10 cellular contexts compared by ENCODE assay signal in the genomic region with DNA sequence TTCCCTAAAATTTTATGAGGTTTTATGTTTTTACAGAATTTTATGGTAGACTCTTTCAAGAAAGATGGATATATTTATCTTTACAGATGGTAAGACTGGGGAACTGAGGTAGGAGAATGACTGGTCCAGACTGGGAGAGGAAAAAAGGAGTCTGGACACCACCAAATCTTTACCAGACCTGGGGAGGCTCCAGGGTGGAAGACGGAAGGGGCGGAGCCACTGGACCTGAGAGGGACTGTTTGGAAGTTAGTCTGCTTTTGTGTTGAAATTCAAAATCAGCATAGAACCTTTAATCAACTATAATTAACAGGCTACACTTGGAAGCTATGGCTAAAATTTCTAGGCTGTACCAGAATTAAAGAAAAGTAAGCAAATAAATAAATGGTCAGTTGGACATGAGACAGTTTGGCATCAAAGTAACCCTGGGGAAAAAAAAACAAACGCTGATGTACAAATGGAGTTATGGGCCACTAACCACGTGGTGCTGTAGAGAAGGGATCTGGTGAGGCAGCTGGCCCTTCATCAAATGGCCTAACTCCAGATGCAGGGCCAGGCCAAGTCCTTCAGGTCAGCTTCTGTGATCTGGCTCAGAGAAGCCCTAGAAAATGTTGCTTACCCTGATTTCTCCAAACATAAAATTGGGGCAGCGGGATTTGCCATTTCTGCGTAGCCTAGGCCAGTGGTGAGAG.
DNase-seq lines count a peak whose midpoint lies in the region; ATAC-seq and TF ChIP-seq lines count a peak whose summit lies in the region.
"Had no signal": no experiment of that assay in that cellular context is flagged by ENCODE, and none has a peak within 500 bp of the region (broad histone marks: within the 10 kb centered on the region; RNA-seq: fewer than 3 reads in every experiment).

No MANE protein-coding gene starts in this region.

- H3K27me3 ChIP-seq in adipocyte (replicated peaks; ENCODE audit: control insufficient read depth, insufficient read depth, low read length): no peaks in the 10 kb centered on the region
- H3K27me3 ChIP-seq in left ventricle myocardium inferior (ENCODE audit: low read depth): no peaks in the 10 kb centered on the region

- DNase-seq in adipocyte (ENCODE audit: low read depth) (no peak), left ventricle myocardium inferior (peak; percentile 81), posterior vena cava (ENCODE audit: low spot score) (peak; percentile 84), amniotic stem cell (lab: John Stamatoyannopoulos, UW) (no peak), ACHN (no peak), DMS53 treated with DMSO at 0.1 percent for 48 hours (lab: John Stamatoyannopoulos, UW; ENCODE audit: unreplicated experiment) (no peak)
- DNase-seq: NCI-H2081, OCI-M1 had no signal

- H3K27ac ChIP-seq in C4-2B (peak overlapping the region; percentile 49), left ventricle myocardium inferior (replicated peaks) (peak overlapping the region; percentile 31)

- no peak for ATAC-seq in HG02970 (IDR thresholded peaks at IDR 0.05; ENCODE audit: low FRiP score, unreplicated experiment)

- H3K9ac ChIP-seq in adipocyte (ENCODE audit: low read length): peak overlapping the region; percentile 1

- peaks cover 17% of the 10 kb centered on the region for H3K4me1 ChIP-seq in adipocyte (ENCODE audit: control insufficient read depth, insufficient read depth, low read length)
- peaks cover 16% of the 10 kb centered on the region for H3K4me1 ChIP-seq in left ventricle myocardium inferior

- H3K36me3 ChIP-seq in adipocyte (ENCODE audit: control insufficient read depth, insufficient read depth, low read length, severe bottlenecking) (no peaks in the 10 kb centered on the region), left ventricle myocardium inferior (no peaks in the 10 kb centered on the region)

- in situ Hi-C loops in ACHN (cut with HindIII; ENCODE audit: low pct_ligation_motif_present, low pct_unique_long_range_greater_than_20kb, low sequenced_read_pairs): no loop called here

- TF ChIP-seq CTCF in C4-2B (conservative IDR thresholded peaks at IDR 0.05) (no peak), left ventricle myocardium inferior (IDR thresholded peaks at IDR 0.05; ENCODE audit: borderline replicate concordance) (no peak)

- H3K4me3 ChIP-seq in adipocyte (ENCODE audit: low read length) (peak overlapping the region; percentile 1), left ventricle myocardium inferior (no peak overlapping the region)

- intact Hi-C loops in left ventricle myocardium inferior (cut with micrococcal nuclease) (no loop called here), posterior vena cava (cut with DNase I) (no loop called here)

- no peaks in the 10 kb centered on the region for H3K9me3 ChIP-seq in adipocyte (ENCODE audit: control insufficient read depth, low read length)
- peaks cover 7% of the 10 kb centered on the region for H3K9me3 ChIP-seq in left ventricle myocardium inferior (replicated peaks)

Comparison
In these comparisons a context has a peak if more than half of its experiments do, and no peak if none do; other contexts are left out.
1. DNase-seq: peak in left ventricle myocardium inferior (single experiment) and posterior vena cava (single experiment); none in adipocyte (single experiment), amniotic stem cell (single experiment), ACHN (single experiment) and DMS53 treated with DMSO at 0.1 percent for 48 hours (single experiment).